In genomic region chr22:43147821-43148220, GRCh38 we compare ENCODE assay signal across 15 cellular contexts.
A peak's percentile ranks its signal among the peaks of the same experiment; 100 is the strongest.
DNase-seq lines count a peak whose midpoint lies in the region; ATAC-seq and TF ChIP-seq lines count a peak whose summit lies in the region.
"Had no signal": no experiment of that assay in that cellular context is flagged by ENCODE, and none has a peak within 500 bp of the region (broad histone marks: within the 10 kb centered on the region; RNA-seq: fewer than 3 reads in every experiment).

No MANE protein-coding gene starts in this region.

- H3K4me1 Mint-ChIP-seq in memory B cell = peaks cover 40% of the 10 kb centered on the region

- no peak overlapping the region for H3K27ac Mint-ChIP-seq in memory B cell
- H3K27ac Mint-ChIP-seq: HFFc6 had no signal

- no peak for ATAC-seq in memory B cell (ENCODE audit: low read depth)
- no peak for ATAC-seq in HG03108 (IDR thresholded peaks at IDR 0.05; ENCODE audit: unreplicated experiment)
- ATAC-seq in HG03442 (IDR thresholded peaks at IDR 0.05; ENCODE audit: unreplicated experiment) = no peak
- ATAC-seq in HG03095 (IDR thresholded peaks at IDR 0.05; ENCODE audit: unreplicated experiment) = no peak
- ATAC-seq: Panc1 had no signal

- H3K36me3 Mint-ChIP-seq in memory B cell = no peaks in the 10 kb centered on the region
- H3K36me3 Mint-ChIP-seq: mesothelial cell of epicardium had no signal

- no peak overlapping the region for H3K4me3 ChIP-seq in GM12865 (ENCODE audit: low read depth, low read length)

- H3K9me3 Mint-ChIP-seq in memory B cell = no peaks in the 10 kb centered on the region
- H3K9me3 Mint-ChIP-seq: central memory CD8-positive, alpha-beta T cell; HFFc6; mesothelial cell of epicardium had no signal

- H3K4me3 Mint-ChIP-seq in memory B cell = peak overlapping the region; percentile 25
- H3K4me3 Mint-ChIP-seq: central memory CD8-positive, alpha-beta T cell; HFFc6; mesothelial cell of epicardium had no signal

- peaks cover 3% of the 10 kb centered on the region for H3K27me3 Mint-ChIP-seq in memory B cell
- H3K27me3 Mint-ChIP-seq: central memory CD8-positive, alpha-beta T cell had no signal

- DNase-seq in CD1c-positive myeloid dendritic cell (ENCODE audit: extremely low spot score) = peak; percentile 82
- DNase-seq in GM12865 (ENCODE audit: low read depth) = peak; percentile 75
- peak; percentile 12 for DNase-seq in OCI-M1 (lab: John Stamatoyannopoulos, UW)
- no peak for DNase-seq in memory B cell (ENCODE audit: low spot score in 2 of 2)
- DNase-seq: activated gamma-delta T cell treated with Interleukin-2 at 50 U/mL for 16 hours; erythroblast; HFFc6; NCI-H2081; stimulated activated CD4-positive, alpha-beta T cell treated with anti-CD3 and anti-CD28 coated beads, Interleukin-4, amount 100 ng/mL, for 24 hours had no signal

- TF ChIP-seq CTCF in GM12865 (IDR thresholded peaks at IDR 0.05; ENCODE audit: insufficient read depth, low read depth, low read length, missing control alignments) = no peak

Comparison
In these comparisons a context has a peak if more than half of its experiments do, and no peak if none do; other contexts are left out.
1. DNase-seq: peak in CD1c-positive myeloid dendritic cell (single experiment), GM12865 (single experiment) and OCI-M1 (single experiment); none in memory B cell (0 of 2).